In genomic region chr12:55996715-55997534, GRCh38 we compare ENCODE assay signal across 8 cellular contexts. TPM values are rescaled to one million over a fixed set of nuclear protein-coding genes. Genes with fewer than 3 reads are reported as not detected.
DNase-seq lines count a peak whose midpoint lies in the region; ATAC-seq and TF ChIP-seq lines count a peak whose summit lies in the region.

Gene SUOX, plus strand, starts transcription at chr12:55997276. Its CDS starts 4,946 bp downstream, at chr12:56002222.

- peak; percentile 100 for ATAC-seq in GM21381 (IDR thresholded peaks at IDR 0.05; ENCODE audit: unreplicated experiment)
- peak; percentile 99 for ATAC-seq in Right ventricle myocardium superior (ENCODE audit: poor library complexity)

- DNase-seq in ELF-1 (ENCODE audit: low read depth, low spot score) (peak; percentile 98), HPDE6-E6E7 (ENCODE audit: extremely low spot score) (peak; percentile 99), NCI-H82 treated with DMSO at 0.1 percent for 48 hours (lab: John Stamatoyannopoulos, UW; ENCODE audit: unreplicated experiment) (peak; percentile 77), adrenal gland (peak; percentile 96 to 99 (median 99)), Right ventricle myocardium superior (peak; percentile 98), non-pigmented ciliary epithelial cell (ENCODE audit: low read depth) (peak; percentile 92), T-helper 9 cell (no peak)

- intact Hi-C loops in adrenal gland (cut with DNase I) = loop anchor here in 1 of 2 donors (5.0 kb wide), 1 partner anchor 40 kb away; no protein-coding TSS in a partner anchor
- intact Hi-C loops in Right ventricle myocardium superior (cut with DNase I) = loop anchor here (5.0 kb wide), 1 partner anchor 45 kb away; the partner anchor contains the start of gene RPS26

- peak within 1 kb of the TSS; percentile 61 to 90 (median 84) for H3K27ac ChIP-seq in adrenal gland

- peaks cover 10 to 20% of the 10 kb centered on the region in 2 donors for H3K4me1 ChIP-seq in adrenal gland (replicated peaks in 1 of 2)

- WGBS in adrenal gland, 4 donors = 0 to 3% (median 2%) methylated on average over 11 to 27 of the region's 27 CpGs

- no peaks in the 10 kb centered on the region for H3K27me3 ChIP-seq in adrenal gland

- peaks cover 0 to 34% of the 10 kb centered on the region in 2 donors for H3K36me3 ChIP-seq in adrenal gland (replicated peaks in 1 of 2)

- H3K4me3 ChIP-seq in adrenal gland = peak within 1 kb of the TSS; percentile 37 to 87 (median 64)

- no peaks in the 10 kb centered on the region for H3K9me3 ChIP-seq in adrenal gland (replicated peaks in 1 of 3)

- peak; percentile 44 to 88 for TF ChIP-seq POLR2A in adrenal gland (IDR thresholded peaks at IDR 0.05)

- no peak for TF ChIP-seq CTCF in adrenal gland (IDR thresholded peaks at IDR 0.05)

RNA-seq across cellular contexts. Expression of gene SUOX, which starts in this region (rescaled TPM):
- total RNA-seq in adrenal gland = 10 to 100 TPM; 50.9 to 72.6 (median 57.3) TPM
- 10 to 100 TPM; 27.7 to 49.7 (median 37.1) TPM for polyA plus RNA-seq in adrenal gland
- 29.7 TPM for total RNA-seq in Right ventricle myocardium superior
